Comparison of ENCODE assay signal across 1 cellular context in the genomic region with DNA sequence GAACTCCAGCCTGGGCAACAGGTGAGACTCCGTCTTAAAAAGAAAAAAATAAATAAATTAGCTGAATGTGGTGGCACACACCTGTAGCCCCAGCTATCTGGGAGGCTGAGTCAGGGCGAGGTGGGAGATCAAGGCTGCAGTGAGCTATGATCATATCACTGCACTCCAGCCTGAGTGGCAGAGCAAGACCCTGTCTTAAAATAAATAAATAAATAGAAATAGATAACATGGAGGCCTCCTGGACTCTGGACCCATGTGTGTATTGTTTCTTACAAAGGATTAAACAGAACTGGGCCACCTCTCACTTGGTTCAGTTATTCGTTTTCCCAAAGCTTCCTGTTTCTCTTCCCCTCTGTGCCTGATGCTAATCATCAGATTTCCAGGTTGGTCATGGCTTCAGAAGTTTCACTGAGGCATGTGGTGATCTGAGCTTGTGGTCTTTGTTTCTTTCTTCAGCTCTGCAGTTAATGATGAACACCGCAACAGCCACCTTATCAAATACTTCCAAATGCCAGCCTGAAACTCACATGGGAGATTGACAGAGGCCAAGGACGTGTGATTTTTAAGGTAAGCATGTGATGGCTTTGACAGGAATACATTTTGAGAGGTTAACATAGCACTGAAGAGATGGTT.
TF ChIP-seq lines count a peak whose summit lies in the region.

No MANE protein-coding gene starts in this region.

TF ChIP-seq in HepG2, 621 proteins besides CTCF, POLR2A, EP300 and RAD21 (continued from another document and continues in another):
- no peak for TF ChIP-seq MAZ (IDR thresholded peaks at IDR 0.05; ENCODE audit: borderline replicate concordance, low read depth, low read length)
- no peak for TF ChIP-seq MAZ (CRISPR knock-in tag; IDR thresholded peaks at IDR 0.05; ENCODE audit: low read depth)
- TF ChIP-seq, protein P1, sequence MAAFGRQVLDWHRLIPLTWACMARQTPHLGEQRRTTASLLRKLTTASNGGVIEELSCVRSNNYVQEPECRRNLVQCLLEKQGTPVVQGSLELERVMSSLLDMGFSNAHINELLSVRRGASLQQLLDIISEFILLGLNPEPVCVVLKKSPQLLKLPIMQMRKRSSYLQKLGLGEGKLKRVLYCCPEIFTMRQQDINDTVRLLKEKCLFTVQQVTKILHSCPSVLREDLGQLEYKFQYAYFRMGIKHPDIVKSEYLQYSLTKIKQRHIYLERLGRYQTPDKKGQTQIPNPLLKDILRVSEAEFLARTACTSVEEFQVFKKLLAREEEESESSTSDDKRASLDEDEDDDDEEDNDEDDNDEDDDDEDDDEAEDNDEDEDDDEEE (CRISPR knock-in tag; IDR thresholded peaks at IDR 0.05): peak; percentile 12; the same call in 1 of the 2 replicates
- TF ChIP-seq SNRNP70 (IDR thresholded peaks at IDR 0.05; ENCODE audit: low read depth, low read length): no peak
- 0 out of 2 replicates have a peak, but pooled peaks have one; percentile 19 for TF ChIP-seq ZNF574 (CRISPR knock-in tag; IDR thresholded peaks at IDR 0.05)
- TF ChIP-seq AHDC1 (CRISPR knock-in tag; IDR thresholded peaks at IDR 0.05; ENCODE audit: borderline replicate concordance): 0 out of 2 replicates have a peak, but pooled peaks have one; percentile 70
- TF ChIP-seq ZFP90 (CRISPR knock-in tag; IDR thresholded peaks at IDR 0.05; ENCODE audit: borderline replicate concordance): no peak
- TF ChIP-seq ZBTB20 (CRISPR knock-in tag; IDR thresholded peaks at IDR 0.05; ENCODE audit: borderline replicate concordance, low read depth): peak; percentile 37; the same call in 1 of the 2 replicates
- TF ChIP-seq ZEB1 (IDR thresholded peaks at IDR 0.05; ENCODE audit: insufficient replicate concordance, low read depth): peak; percentile 15
- 0 out of 2 replicates have a peak, but pooled peaks have one; percentile 26 for TF ChIP-seq BCL6 (CRISPR knock-in tag; IDR thresholded peaks at IDR 0.05)
- peak; percentile 62; the same call in 1 of the 2 replicates for TF ChIP-seq ETV5 (CRISPR knock-in tag; IDR thresholded peaks at IDR 0.05; ENCODE audit: borderline replicate concordance)
- TF ChIP-seq, protein P2, sequence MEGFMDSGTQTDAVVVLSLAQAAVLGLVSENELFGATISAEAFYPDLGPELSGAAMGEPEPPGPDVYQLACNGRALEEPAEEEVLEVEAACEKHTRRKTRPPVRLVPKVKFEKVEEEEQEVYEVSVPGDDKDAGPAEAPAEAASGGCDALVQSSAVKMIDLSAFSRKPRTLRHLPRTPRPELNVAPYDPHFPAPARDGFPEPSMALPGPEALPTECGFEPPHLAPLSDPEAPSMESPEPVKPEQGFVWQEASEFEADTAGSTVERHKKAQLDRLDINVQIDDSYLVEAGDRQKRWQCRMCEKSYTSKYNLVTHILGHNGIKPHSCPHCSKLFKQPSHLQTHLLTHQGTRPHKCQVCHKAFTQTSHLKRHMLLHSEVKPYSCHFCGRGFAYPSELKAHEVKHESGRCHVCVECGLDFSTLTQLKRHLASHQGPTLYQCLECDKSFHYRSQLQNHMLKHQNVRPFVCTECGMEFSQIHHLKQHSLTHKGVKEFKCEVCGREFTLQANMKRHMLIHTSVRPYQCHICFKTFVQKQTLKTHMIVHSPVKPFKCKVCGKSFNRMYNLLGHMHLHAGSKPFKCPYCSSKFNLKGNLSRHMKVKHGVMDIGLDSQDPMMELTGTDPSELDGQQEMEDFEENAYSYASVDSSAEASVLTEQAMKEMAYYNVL (CRISPR knock-in tag; IDR thresholded peaks at IDR 0.05; ENCODE audit: borderline replicate concordance): 0 out of 2 replicates have a peak, but pooled peaks have one; percentile 53
- no peak for TF ChIP-seq ZNF569 (CRISPR knock-in tag; IDR thresholded peaks at IDR 0.05; ENCODE audit: borderline replicate concordance)
- no peak for TF ChIP-seq ZNF281 (CRISPR knock-in tag; IDR thresholded peaks at IDR 0.05; ENCODE audit: borderline replicate concordance)
- no peak for TF ChIP-seq PRMT3 (CRISPR knock-in tag; IDR thresholded peaks at IDR 0.05; ENCODE audit: borderline replicate concordance, low read depth)
- TF ChIP-seq RAD51 (IDR thresholded peaks at IDR 0.05; ENCODE audit: borderline replicate concordance): no peak
- 0 out of 2 replicates have a peak, but pooled peaks have one; percentile 29 for TF ChIP-seq DNMT3B (CRISPR knock-in tag; conservative IDR thresholded peaks at IDR 0.05)
- no peak for TF ChIP-seq FOSL2 (CRISPR knock-in tag; IDR thresholded peaks at IDR 0.05)
- peak; percentile 60 for TF ChIP-seq IRF2 (CRISPR knock-in tag; IDR thresholded peaks at IDR 0.05)
- no peak; the same call in 1 of the 2 replicates for TF ChIP-seq RXRB (CRISPR knock-in tag; IDR thresholded peaks at IDR 0.05; ENCODE audit: borderline replicate concordance)
- peak; percentile 17; the same call in 1 of the 2 replicates for TF ChIP-seq ELF1 (CRISPR knock-in tag; IDR thresholded peaks at IDR 0.05)
- TF ChIP-seq, protein P3, sequence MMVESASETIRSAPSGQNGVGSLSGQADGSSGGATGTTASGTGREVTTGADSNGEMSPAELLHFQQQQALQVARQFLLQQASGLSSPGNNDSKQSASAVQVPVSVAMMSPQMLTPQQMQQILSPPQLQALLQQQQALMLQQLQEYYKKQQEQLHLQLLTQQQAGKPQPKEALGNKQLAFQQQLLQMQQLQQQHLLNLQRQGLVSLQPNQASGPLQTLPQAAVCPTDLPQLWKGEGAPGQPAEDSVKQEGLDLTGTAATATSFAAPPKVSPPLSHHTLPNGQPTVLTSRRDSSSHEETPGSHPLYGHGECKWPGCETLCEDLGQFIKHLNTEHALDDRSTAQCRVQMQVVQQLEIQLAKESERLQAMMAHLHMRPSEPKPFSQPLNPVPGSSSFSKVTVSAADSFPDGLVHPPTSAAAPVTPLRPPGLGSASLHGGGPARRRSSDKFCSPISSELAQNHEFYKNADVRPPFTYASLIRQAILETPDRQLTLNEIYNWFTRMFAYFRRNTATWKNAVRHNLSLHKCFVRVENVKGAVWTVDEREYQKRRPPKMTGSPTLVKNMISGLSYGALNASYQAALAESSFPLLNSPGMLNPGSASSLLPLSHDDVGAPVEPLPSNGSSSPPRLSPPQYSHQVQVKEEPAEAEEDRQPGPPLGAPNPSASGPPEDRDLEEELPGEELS (CRISPR knock-in tag; IDR thresholded peaks at IDR 0.05): peak; percentile 89
- 0 out of 2 replicates have a peak, but pooled peaks have one; percentile 14 for TF ChIP-seq MLX (CRISPR knock-in tag; IDR thresholded peaks at IDR 0.05)
- 0 out of 2 replicates have a peak, but pooled peaks have one; percentile 18 for TF ChIP-seq ZNF556 (CRISPR knock-in tag; IDR thresholded peaks at IDR 0.05; ENCODE audit: borderline replicate concordance)
- TF ChIP-seq ZNF772 (CRISPR knock-in tag; IDR thresholded peaks at IDR 0.05): peak; percentile 68; the same call in 1 of the 2 replicates
- TF ChIP-seq KDM1A (CRISPR knock-in tag; IDR thresholded peaks at IDR 0.05): peak; percentile 92
- TF ChIP-seq TBX3 (IDR thresholded peaks at IDR 0.05; ENCODE audit: borderline replicate concordance): no peak
- no peak for TF ChIP-seq ZNF431 (CRISPR knock-in tag; IDR thresholded peaks at IDR 0.05; ENCODE audit: borderline replicate concordance, low read depth)
- peak; percentile 57 for TF ChIP-seq PBX2 (CRISPR knock-in tag; IDR thresholded peaks at IDR 0.05)
- peak; percentile 33 for TF ChIP-seq ZNF350 (CRISPR knock-in tag; IDR thresholded peaks at IDR 0.05; ENCODE audit: borderline replicate concordance, low read depth)
- no peak for TF ChIP-seq RBM22 (optimal IDR thresholded peaks at IDR 0.05; ENCODE audit: low read length)
- TF ChIP-seq MEF2D (CRISPR knock-in tag; IDR thresholded peaks at IDR 0.05): peak; percentile 53; the same call in 1 of the 2 replicates
- peak; percentile 53; the same call in 1 of the 2 replicates for TF ChIP-seq ZNF567 (CRISPR knock-in tag; IDR thresholded peaks at IDR 0.05; ENCODE audit: borderline replicate concordance)
- TF ChIP-seq ZNF12 (CRISPR knock-in tag; IDR thresholded peaks at IDR 0.05): peak; percentile 46; the same call in 1 of the 2 replicates
- TF ChIP-seq CENPBD1 (CRISPR knock-in tag; IDR thresholded peaks at IDR 0.05; ENCODE audit: borderline replicate concordance, low read depth): no peak
